In the genomic region with DNA sequence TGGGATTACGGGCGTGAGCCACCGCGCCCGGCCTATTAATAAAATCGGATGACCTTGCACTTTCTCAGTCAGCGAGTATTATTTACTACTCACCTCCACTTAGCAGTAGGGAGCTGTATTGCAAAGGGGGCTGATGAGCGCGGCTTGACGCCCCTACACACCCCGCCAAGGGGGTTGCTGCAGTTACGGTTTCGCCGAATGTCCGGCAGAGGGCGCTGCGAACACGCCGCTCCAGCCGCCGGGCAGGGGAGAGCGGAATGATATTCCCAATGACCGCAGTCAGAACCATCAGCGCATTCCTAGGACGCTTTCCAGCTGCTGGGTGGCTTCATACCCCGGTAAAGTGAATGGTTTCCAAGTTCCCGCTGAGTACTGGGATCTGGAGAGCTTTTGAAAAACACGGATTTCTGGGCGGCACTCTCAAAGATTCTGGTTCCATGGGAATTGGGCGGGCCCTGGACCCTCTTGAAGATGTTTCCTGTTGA, we compare ENCODE assay signal across 8 cellular contexts. TPM values are rescaled to one million over a fixed set of nuclear protein-coding genes. Genes with fewer than 3 reads are reported as not detected.
A peak's percentile ranks its signal among the peaks of the same experiment; 100 is the strongest.
DNase-seq lines count a peak whose midpoint lies in the region; ATAC-seq and TF ChIP-seq lines count a peak whose summit lies in the region.

No MANE protein-coding gene starts in this region.

- H3K4me1 ChIP-seq in osteoblast (ENCODE audit: insufficient read depth, low read length) = peaks cover 18% of the 10 kb centered on the region
- H3K4me1 ChIP-seq in thyroid gland = peaks cover 4 to 16% of the 10 kb centered on the region in 2 donors

- H3K27me3 ChIP-seq in osteoblast (ENCODE audit: insufficient read depth, low read length) (no peaks in the 10 kb centered on the region), thyroid gland (no peaks in the 10 kb centered on the region)

- TF ChIP-seq CTCF in osteoblast (IDR thresholded peaks at IDR 0.05; ENCODE audit: extremely low read depth, low read depth, low read length) = peak; percentile 94
- TF ChIP-seq CTCF in thyroid gland (IDR thresholded peaks at IDR 0.05) = peak; percentile 79 to 98 (median 92)

- H3K9me3 ChIP-seq in osteoblast (ENCODE audit: low read depth, low read length) = no peaks in the 10 kb centered on the region
- no peaks in the 10 kb centered on the region for H3K9me3 ChIP-seq in thyroid gland

- H3K4me2 ChIP-seq in osteoblast (ENCODE audit: insufficient read depth, low read length) = peak overlapping the region; percentile 78

- H3K36me3 ChIP-seq in osteoblast (ENCODE audit: insufficient read depth, low read length) (peaks cover 5% of the 10 kb centered on the region), thyroid gland (no peaks in the 10 kb centered on the region)

- H2AFZ ChIP-seq in osteoblast (ENCODE audit: low read length) = peak overlapping the region; percentile 33

- WGBS in thyroid gland, 2 donors = 15 to 29% methylated on average over 11 to 30 of the region's 30 CpGs

- ATAC-seq in GM19452 (IDR thresholded peaks at IDR 0.05; ENCODE audit: unreplicated experiment) (no peak), GM21360 (IDR thresholded peaks at IDR 0.05; ENCODE audit: unreplicated experiment) (no peak)

- H3K4me3 ChIP-seq in osteoblast (ENCODE audit: insufficient read depth, low read length) = peak overlapping the region; percentile 53
- no peak overlapping the region for H3K4me3 ChIP-seq in thyroid gland (replicated peaks in 1 of 3)

- H3K27ac ChIP-seq in osteoblast (ENCODE audit: low read depth, low read length) (no peak overlapping the region), thyroid gland (no peak overlapping the region)

- intact Hi-C loops in thyroid gland (cut with DNase I) = loop anchor here (10.0 kb wide), 1 partner anchor 94 kb away; a partner anchor contains a TSS

- TF ChIP-seq POLR2A in thyroid gland (IDR thresholded peaks at IDR 0.05) = no peak

- no peaks in the 10 kb centered on the region for H3K79me2 ChIP-seq in osteoblast (ENCODE audit: insufficient read depth, low read length)

- DNase-seq in EL = peak; percentile 76
- peak; percentile 35 for DNase-seq in NCI-H748 treated with DMSO at 0.1 percent for 48 hours (lab: John Stamatoyannopoulos, UW)
- peak; percentile 34 for DNase-seq in activated gamma-delta T cell treated with anti-CD3 and anti-CD28 coated beads, Interleukin-2, amount 50 U/mL, for 16 hours (ENCODE audit: low read depth)
- DNase-seq in foreskin melanocyte = peak; percentile 67
- DNase-seq in osteoblast (ENCODE audit: insufficient read length, low spot score, missing footprints) = peak; percentile 95
- DNase-seq in thyroid gland = peak; percentile 67 to 80

- H4K20me1 ChIP-seq in osteoblast (ENCODE audit: insufficient read depth, low read length) = peaks cover 7% of the 10 kb centered on the region

RNA-seq across cellular contexts. Expression of a gene that starts 30.0 kb away (rescaled TPM):
- total RNA-seq in osteoblast (2,232 and 2,713 TPM in 2 replicates), thyroid gland (1,000 to 10,000 TPM; 2,350 to 4,169 (median 2,632) TPM)

RNA-seq across cellular contexts. Expression of a gene that starts 47.2 kb away (rescaled TPM):
- 11.2 TPM in 2 replicates for total RNA-seq in osteoblast
- 10 to 100 TPM; 11.3 to 16.1 (median 15.9) TPM for total RNA-seq in thyroid gland

Comparison
In these comparisons a context has a peak if more than half of its experiments do, and no peak if none do; other contexts are left out.
1. DNase-seq: peak in every context shown above with its lines; median percentile 95 in osteoblast; 76 in EL; 74 in thyroid gland; 67 in foreskin melanocyte; 35 in NCI-H748 treated with DMSO at 0.1 percent for 48 hours; 34 in activated gamma-delta T cell treated with anti-CD3 and anti-CD28 coated beads, Interleukin-2, amount 50 U/mL, for 16 hours.